1 cellular context compared by ENCODE assay signal in the genomic region with DNA sequence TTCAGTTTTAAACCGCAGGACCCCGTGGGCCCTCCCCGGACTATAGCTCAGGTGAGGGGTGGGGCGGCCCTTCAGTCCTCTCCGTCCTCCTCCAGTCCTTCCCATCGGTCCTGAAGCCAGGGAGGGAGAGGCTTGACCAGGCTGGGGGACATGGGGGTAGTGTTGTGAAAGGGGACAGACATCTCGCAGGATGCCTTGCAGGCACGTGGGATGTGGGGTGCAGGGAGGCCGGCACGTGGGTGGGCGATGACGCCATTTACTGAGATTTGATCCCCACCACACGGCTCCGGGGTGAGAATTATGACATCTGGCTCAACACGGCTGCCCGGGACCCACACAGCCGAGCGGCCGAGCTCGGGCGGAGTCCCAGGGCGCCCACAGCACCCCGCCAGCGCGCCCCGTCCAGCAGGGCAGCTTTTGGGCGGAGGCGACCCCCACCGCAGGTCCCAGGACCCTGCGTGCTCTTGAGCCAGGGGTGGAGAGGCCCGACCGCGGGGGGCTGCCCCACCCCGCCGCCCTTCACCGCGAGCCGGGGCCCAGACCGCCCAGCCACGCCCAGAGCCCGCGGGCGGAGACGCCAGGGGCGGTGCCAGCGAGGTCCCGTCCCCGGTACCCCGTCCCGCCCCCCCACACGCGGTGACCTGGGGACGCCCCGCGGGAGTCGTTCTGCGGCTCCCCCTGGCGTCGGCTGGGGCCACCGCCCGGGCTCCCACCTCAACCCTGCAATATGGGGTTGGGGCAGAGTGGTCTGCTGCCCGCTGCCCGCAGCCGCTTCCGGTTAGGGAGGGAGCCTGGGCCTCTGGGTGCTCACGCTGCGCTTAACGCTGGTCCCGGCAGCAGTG.
TF ChIP-seq lines count a peak whose summit lies in the region.

No MANE protein-coding gene starts in this region.

TF ChIP-seq in HepG2, 621 proteins besides CTCF, POLR2A, EP300 and RAD21 (continues in another document):
- TF ChIP-seq E2F2 (CRISPR knock-in tag; IDR thresholded peaks at IDR 0.05; ENCODE audit: borderline replicate concordance) (no peak), ZNF12 (CRISPR knock-in tag; IDR thresholded peaks at IDR 0.05) (no peak), NRL (CRISPR knock-in tag; IDR thresholded peaks at IDR 0.05; ENCODE audit: borderline replicate concordance) (no peak), TIGD3 (CRISPR knock-in tag; IDR thresholded peaks at IDR 0.05; ENCODE audit: borderline replicate concordance) (no peak), SMC3 (IDR thresholded peaks at IDR 0.05; ENCODE audit: low read length) (no peak), GZF1 (CRISPR knock-in tag; IDR thresholded peaks at IDR 0.05) (no peak), DBP (CRISPR knock-in tag; IDR thresholded peaks at IDR 0.05; ENCODE audit: not compliant biosample characterization) (no peak), ZNF296 (CRISPR knock-in tag; conservative IDR thresholded peaks at IDR 0.05) (no peak), ZFP1 (CRISPR knock-in tag; IDR thresholded peaks at IDR 0.05) (no peak), MED1 (CRISPR knock-in tag; IDR thresholded peaks at IDR 0.05) (0 out of 2 replicates have a peak, but pooled peaks have one; percentile 23), MLXIP (CRISPR knock-in tag; IDR thresholded peaks at IDR 0.05; ENCODE audit: borderline replicate concordance) (no peak), ZZZ3 (CRISPR knock-in tag; IDR thresholded peaks at IDR 0.05; ENCODE audit: borderline replicate concordance) (no peak), HOXA5 (CRISPR knock-in tag; IDR thresholded peaks at IDR 0.05) (no peak), ZNF431 (CRISPR knock-in tag; IDR thresholded peaks at IDR 0.05; ENCODE audit: borderline replicate concordance, low read depth) (no peak), PPARG (CRISPR knock-in tag; conservative IDR thresholded peaks at IDR 0.05) (no peak), HMGXB4 (CRISPR knock-in tag; IDR thresholded peaks at IDR 0.05; ENCODE audit: borderline replicate concordance in 1 of 2, low read depth in 1 of 2) (no peak), ZNF354B (CRISPR knock-in tag; IDR thresholded peaks at IDR 0.05) (no peak)
- TF ChIP-seq, protein P1, sequence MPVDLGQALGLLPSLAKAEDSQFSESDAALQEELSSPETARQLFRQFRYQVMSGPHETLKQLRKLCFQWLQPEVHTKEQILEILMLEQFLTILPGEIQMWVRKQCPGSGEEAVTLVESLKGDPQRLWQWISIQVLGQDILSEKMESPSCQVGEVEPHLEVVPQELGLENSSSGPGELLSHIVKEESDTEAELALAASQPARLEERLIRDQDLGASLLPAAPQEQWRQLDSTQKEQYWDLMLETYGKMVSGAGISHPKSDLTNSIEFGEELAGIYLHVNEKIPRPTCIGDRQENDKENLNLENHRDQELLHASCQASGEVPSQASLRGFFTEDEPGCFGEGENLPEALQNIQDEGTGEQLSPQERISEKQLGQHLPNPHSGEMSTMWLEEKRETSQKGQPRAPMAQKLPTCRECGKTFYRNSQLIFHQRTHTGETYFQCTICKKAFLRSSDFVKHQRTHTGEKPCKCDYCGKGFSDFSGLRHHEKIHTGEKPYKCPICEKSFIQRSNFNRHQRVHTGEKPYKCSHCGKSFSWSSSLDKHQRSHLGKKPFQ (CRISPR knock-in tag; IDR thresholded peaks at IDR 0.05; ENCODE audit: insufficient replicate concordance), result no peak
- TF ChIP-seq, protein P2, sequence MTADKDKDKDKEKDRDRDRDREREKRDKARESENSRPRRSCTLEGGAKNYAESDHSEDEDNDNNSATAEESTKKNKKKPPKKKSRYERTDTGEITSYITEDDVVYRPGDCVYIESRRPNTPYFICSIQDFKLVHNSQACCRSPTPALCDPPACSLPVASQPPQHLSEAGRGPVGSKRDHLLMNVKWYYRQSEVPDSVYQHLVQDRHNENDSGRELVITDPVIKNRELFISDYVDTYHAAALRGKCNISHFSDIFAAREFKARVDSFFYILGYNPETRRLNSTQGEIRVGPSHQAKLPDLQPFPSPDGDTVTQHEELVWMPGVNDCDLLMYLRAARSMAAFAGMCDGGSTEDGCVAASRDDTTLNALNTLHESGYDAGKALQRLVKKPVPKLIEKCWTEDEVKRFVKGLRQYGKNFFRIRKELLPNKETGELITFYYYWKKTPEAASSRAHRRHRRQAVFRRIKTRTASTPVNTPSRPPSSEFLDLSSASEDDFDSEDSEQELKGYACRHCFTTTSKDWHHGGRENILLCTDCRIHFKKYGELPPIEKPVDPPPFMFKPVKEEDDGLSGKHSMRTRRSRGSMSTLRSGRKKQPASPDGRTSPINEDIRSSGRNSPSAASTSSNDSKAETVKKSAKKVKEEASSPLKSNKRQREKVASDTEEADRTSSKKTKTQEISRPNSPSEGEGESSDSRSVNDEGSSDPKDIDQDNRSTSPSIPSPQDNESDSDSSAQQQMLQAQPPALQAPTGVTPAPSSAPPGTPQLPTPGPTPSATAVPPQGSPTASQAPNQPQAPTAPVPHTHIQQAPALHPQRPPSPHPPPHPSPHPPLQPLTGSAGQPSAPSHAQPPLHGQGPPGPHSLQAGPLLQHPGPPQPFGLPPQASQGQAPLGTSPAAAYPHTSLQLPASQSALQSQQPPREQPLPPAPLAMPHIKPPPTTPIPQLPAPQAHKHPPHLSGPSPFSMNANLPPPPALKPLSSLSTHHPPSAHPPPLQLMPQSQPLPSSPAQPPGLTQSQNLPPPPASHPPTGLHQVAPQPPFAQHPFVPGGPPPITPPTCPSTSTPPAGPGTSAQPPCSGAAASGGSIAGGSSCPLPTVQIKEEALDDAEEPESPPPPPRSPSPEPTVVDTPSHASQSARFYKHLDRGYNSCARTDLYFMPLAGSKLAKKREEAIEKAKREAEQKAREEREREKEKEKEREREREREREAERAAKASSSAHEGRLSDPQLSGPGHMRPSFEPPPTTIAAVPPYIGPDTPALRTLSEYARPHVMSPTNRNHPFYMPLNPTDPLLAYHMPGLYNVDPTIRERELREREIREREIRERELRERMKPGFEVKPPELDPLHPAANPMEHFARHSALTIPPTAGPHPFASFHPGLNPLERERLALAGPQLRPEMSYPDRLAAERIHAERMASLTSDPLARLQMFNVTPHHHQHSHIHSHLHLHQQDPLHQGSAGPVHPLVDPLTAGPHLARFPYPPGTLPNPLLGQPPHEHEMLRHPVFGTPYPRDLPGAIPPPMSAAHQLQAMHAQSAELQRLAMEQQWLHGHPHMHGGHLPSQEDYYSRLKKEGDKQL (CRISPR knock-in tag; IDR thresholded peaks at IDR 0.05; ENCODE audit: low read depth), result no peak
- TF ChIP-seq, protein P3, sequence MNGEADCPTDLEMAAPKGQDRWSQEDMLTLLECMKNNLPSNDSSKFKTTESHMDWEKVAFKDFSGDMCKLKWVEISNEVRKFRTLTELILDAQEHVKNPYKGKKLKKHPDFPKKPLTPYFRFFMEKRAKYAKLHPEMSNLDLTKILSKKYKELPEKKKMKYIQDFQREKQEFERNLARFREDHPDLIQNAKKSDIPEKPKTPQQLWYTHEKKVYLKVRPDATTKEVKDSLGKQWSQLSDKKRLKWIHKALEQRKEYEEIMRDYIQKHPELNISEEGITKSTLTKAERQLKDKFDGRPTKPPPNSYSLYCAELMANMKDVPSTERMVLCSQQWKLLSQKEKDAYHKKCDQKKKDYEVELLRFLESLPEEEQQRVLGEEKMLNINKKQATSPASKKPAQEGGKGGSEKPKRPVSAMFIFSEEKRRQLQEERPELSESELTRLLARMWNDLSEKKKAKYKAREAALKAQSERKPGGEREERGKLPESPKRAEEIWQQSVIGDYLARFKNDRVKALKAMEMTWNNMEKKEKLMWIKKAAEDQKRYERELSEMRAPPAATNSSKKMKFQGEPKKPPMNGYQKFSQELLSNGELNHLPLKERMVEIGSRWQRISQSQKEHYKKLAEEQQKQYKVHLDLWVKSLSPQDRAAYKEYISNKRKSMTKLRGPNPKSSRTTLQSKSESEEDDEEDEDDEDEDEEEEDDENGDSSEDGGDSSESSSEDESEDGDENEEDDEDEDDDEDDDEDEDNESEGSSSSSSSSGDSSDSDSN (CRISPR knock-in tag; IDR thresholded peaks at IDR 0.05), result no peak
- TF ChIP-seq, protein P4, sequence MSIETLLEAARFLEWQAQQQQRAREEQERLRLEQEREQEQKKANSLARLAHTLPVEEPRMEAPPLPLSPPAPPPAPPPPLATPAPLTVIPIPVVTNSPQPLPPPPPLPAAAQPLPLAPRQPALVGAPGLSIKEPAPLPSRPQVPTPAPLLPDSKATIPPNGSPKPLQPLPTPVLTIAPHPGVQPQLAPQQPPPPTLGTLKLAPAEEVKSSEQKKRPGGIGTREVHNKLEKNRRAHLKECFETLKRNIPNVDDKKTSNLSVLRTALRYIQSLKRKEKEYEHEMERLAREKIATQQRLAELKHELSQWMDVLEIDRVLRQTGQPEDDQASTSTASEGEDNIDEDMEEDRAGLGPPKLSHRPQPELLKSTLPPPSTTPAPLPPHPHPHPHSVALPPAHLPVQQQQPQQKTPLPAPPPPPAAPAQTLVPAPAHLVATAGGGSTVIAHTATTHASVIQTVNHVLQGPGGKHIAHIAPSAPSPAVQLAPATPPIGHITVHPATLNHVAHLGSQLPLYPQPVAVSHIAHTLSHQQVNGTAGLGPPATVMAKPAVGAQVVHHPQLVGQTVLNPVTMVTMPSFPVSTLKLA (IDR thresholded peaks at IDR 0.05), result peak; percentile 80
